26 cellular contexts compared by ENCODE assay signal in the genomic region with DNA sequence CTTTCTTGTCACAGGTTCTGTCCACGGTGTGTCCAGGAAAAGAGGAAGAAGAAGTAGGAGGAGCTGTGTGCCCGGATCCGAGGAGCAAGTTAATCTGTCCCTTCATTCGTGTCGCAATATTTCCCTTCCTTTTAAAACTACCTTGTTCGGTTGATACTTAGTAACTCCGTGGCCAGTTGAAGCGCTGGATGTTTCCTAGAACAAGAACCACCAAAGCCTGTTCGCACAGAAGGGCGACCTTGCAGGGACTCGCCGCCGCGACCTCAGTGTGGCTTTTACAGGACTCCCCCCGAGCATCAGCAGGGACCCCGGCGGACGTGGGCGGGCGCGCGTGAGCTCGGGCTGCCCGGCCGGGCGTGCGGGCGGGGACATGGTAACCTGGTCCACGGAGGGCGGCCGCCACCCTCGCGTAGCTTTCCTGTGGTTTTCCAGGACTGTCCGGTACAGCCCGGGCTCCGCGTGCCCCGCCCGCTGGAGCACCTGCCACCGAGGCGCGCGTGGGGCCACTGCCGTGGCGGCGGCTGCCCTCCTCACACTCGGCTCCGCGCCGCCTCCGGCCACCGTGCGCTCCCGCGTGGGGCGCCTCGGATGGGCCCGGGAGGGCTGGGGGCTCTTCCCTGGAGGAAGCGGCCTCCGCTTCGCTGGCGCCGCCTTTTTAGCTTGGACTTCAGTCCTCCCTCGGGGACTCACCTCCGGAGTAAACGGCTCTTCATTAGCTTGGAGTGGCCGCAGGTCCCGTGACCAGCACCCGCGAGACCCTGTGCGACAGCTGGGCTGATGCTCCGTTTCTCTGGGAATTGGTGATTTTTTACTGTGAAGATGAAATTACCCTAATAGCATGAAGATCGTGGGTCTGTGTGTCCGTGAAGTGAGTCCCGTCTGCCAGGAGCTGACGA. TPM values are rescaled to one million over a fixed set of nuclear protein-coding genes. Genes with fewer than 3 reads are reported as not detected.
DNase-seq lines count a peak whose midpoint lies in the region; ATAC-seq and TF ChIP-seq lines count a peak whose summit lies in the region.
"Had no signal": no experiment of that assay in that cellular context is flagged by ENCODE, and none has a peak within 500 bp of the region (broad histone marks: within the 10 kb centered on the region; RNA-seq: fewer than 3 reads in every experiment).

No MANE protein-coding gene starts in this region.

- POLR2A ChIA-PET in CD4-positive, alpha-beta memory T cell (lab: Charles Lee; ENCODE audit: partially characterized antibody) = interaction anchor here (0.7 to 4.4 kb wide), 2 partner anchors 9 to 23 kb away, joined by 4 to 12 read pairs; a partner anchor contains a TSS

- H3K36me3 Mint-ChIP-seq in IgD-negative memory B cell = peaks cover 4% of the 10 kb centered on the region
- peaks cover 75% of the 10 kb centered on the region for H3K36me3 Mint-ChIP-seq in nephron progenitor cell (ENCODE audit: low read depth)
- H3K36me3 Mint-ChIP-seq in CD4-positive, alpha-beta memory T cell = peaks cover 27 to 30% of the 10 kb centered on the region in 2 donors

- no peaks in the 10 kb centered on the region for H3K4me1 ChIP-seq in Karpas-422 (ENCODE audit: low read length)
- H3K4me1 ChIP-seq in CD4-positive, alpha-beta memory T cell (ENCODE audit: insufficient read depth, low read length) = no peaks in the 10 kb centered on the region
- H3K4me1 ChIP-seq: lower lobe of right lung, pancreas had no signal

- H3K4me3 ChIP-seq in Karpas-422 (ENCODE audit: low read length) = no peak overlapping the region
- no peak overlapping the region for H3K4me3 ChIP-seq in CD4-positive, alpha-beta memory T cell (ENCODE audit: low read length in 2 of 2)
- H3K4me3 ChIP-seq: coronary artery, lower lobe of right lung, pancreas, right atrium auricular region, spleen had no signal

- H3K27me3 Mint-ChIP-seq in IgD-negative memory B cell (no peaks in the 10 kb centered on the region), nephron progenitor cell (ENCODE audit: low read depth, poor library complexity) (no peaks in the 10 kb centered on the region)
- H3K27me3 Mint-ChIP-seq in CD4-positive, alpha-beta memory T cell = no peaks in the 10 kb centered on the region
- H3K27me3 Mint-ChIP-seq: activated naive CD4-positive, alpha-beta T cell treated with anti-CD3 and anti-CD28 coated beads, Interleukin-2, amount 50 U/mL, for 24 hours had no signal

- H3K27ac Mint-ChIP-seq in IgD-negative memory B cell = peak overlapping the region in 2 of 3 donors; percentile 34 to 87
- peak overlapping the region; percentile 87 for H3K27ac Mint-ChIP-seq in nephron progenitor cell
- peak overlapping the region in 1 of 7 donors; percentile 68 for H3K27ac Mint-ChIP-seq in CD4-positive, alpha-beta memory T cell
- H3K27ac Mint-ChIP-seq: activated naive CD4-positive, alpha-beta T cell treated with anti-CD3 and anti-CD28 coated beads, Interleukin-2, amount 50 U/mL, for 24 hours; nephron had no signal

- no peak for ATAC-seq in HG03521 (IDR thresholded peaks at IDR 0.05; ENCODE audit: unreplicated experiment)
- ATAC-seq: lower lobe of right lung had no signal

- no peak overlapping the region for H3K27ac ChIP-seq in Karpas-422 (ENCODE audit: low read length)
- no peak overlapping the region for H3K27ac ChIP-seq in CD4-positive, alpha-beta memory T cell (ENCODE audit: low read depth, low read length)
- H3K27ac ChIP-seq: coronary artery, lower lobe of right lung, pancreas, right atrium auricular region, spleen had no signal

- CTCF ChIA-PET in CD4-positive, alpha-beta memory T cell (lab: Charles Lee; ENCODE audit: partially characterized antibody) = interaction anchor here (0.8 to 2.7 kb wide), 4 partner anchors 9 to 154 kb away, joined by 3 to 13 read pairs (median 4); no protein-coding TSS in a partner anchor

- no peak for TF ChIP-seq CTCF in nephron progenitor cell (IDR thresholded peaks at IDR 0.05)

- H3K9me3 Mint-ChIP-seq in IgD-negative memory B cell = no peaks in the 10 kb centered on the region
- H3K9me3 Mint-ChIP-seq in nephron progenitor cell = peaks cover 38% of the 10 kb centered on the region
- peaks cover 0 to 2% (median 0%) of the 10 kb centered on the region in 8 donors for H3K9me3 Mint-ChIP-seq in CD4-positive, alpha-beta memory T cell
- H3K9me3 Mint-ChIP-seq: activated naive CD4-positive, alpha-beta T cell treated with anti-CD3 and anti-CD28 coated beads, Interleukin-2, amount 50 U/mL, for 24 hours had no signal

- H4K20me1 ChIP-seq in Karpas-422 (ENCODE audit: insufficient read depth, low read depth, low read length) = no peaks in the 10 kb centered on the region

- DNase-seq in GF-D8 (lab: John Stamatoyannopoulos, UW) (peak; percentile 66), NOMO-1 treated with dmso at 0.1 percent for 144 hours (lab: John Stamatoyannopoulos, UW; ENCODE audit: unreplicated experiment) (peak; percentile 7), nephron progenitor cell (no peak), Karpas-422 (no peak), NCI-H748 (lab: John Stamatoyannopoulos, UW; ENCODE audit: unreplicated experiment) (no peak)
- DNase-seq in CD4-positive, alpha-beta memory T cell = no peak
- DNase-seq: activated CD4-positive, alpha-beta T cell treated with anti-CD3 and anti-CD28 coated beads, Interleukin-2, amount 50 U/mL, for 48 hours; C1 segment of cervical spinal cord; effector memory CD4-positive, alpha-beta T cell; kidney glomerular epithelial cell; lower lobe of right lung; NCI-H2029 treated with DMSO at 0.1 percent for 48 hours; NCI-H2227 treated with DMSO at 0.1 percent for 48 hours; NCI-H526 treated with DMSO at 0.1 percent for 48 hours; spleen; substantia nigra had no signal

- no peak overlapping the region for H2AFZ ChIP-seq in Karpas-422 (ENCODE audit: low read length)

- no peaks in the 10 kb centered on the region; the same call in 1 of the 2 replicates for H3K9me3 ChIP-seq in Karpas-422 (ENCODE audit: low read length)
- no peaks in the 10 kb centered on the region for H3K9me3 ChIP-seq in CD4-positive, alpha-beta memory T cell (ENCODE audit: control insufficient read depth in 1 of 2, low read length in 2 of 2)
- H3K9me3 ChIP-seq: lower lobe of right lung, pancreas, right atrium auricular region had no signal

- H3K79me2 ChIP-seq in Karpas-422 (ENCODE audit: low read length) = no peaks in the 10 kb centered on the region

- H3K27me3 ChIP-seq in Karpas-422 (ENCODE audit: low read length) = no peaks in the 10 kb centered on the region
- H3K27me3 ChIP-seq in CD4-positive, alpha-beta memory T cell (ENCODE audit: insufficient read depth, low read length) = no peaks in the 10 kb centered on the region
- H3K27me3 ChIP-seq: pancreas, right atrium auricular region, spleen had no signal

- H3K36me3 ChIP-seq in Karpas-422 (ENCODE audit: insufficient read depth, low read length) = peaks cover 21% of the 10 kb centered on the region
- peaks cover 20% of the 10 kb centered on the region for H3K36me3 ChIP-seq in CD4-positive, alpha-beta memory T cell (ENCODE audit: insufficient read depth, low read length)

- no peaks in the 10 kb centered on the region for H3K9me2 ChIP-seq in Karpas-422 (replicated peaks; ENCODE audit: insufficient read depth, low read length)

- H3K4me3 Mint-ChIP-seq in IgD-negative memory B cell (no peak overlapping the region), nephron progenitor cell (no peak overlapping the region)
- H3K4me3 Mint-ChIP-seq in CD4-positive, alpha-beta memory T cell = no peak overlapping the region
- H3K4me3 Mint-ChIP-seq: activated naive CD4-positive, alpha-beta T cell treated with anti-CD3 and anti-CD28 coated beads, Interleukin-2, amount 50 U/mL, for 24 hours; nephron had no signal

- H3K4me1 Mint-ChIP-seq in IgD-negative memory B cell (peaks cover 0 to 5% (median 5%) of the 10 kb centered on the region in 3 donors), nephron progenitor cell (no peaks in the 10 kb centered on the region)
- H3K4me1 Mint-ChIP-seq in CD4-positive, alpha-beta memory T cell = peaks cover 0 to 6% (median 3%) of the 10 kb centered on the region in 4 donors
- H3K4me1 Mint-ChIP-seq: nephron had no signal

- no peak overlapping the region for H3K4me2 ChIP-seq in Karpas-422 (ENCODE audit: low read depth, low read length, poor library complexity, severe bottlenecking)

- no peak overlapping the region for H3K9ac ChIP-seq in Karpas-422 (ENCODE audit: low read length)

- intact Hi-C loops in CD4-positive, alpha-beta memory T cell (cut with micrococcal nuclease) = loop anchor here (2.0 kb wide), 1 partner anchor 154 kb away; no protein-coding TSS in a partner anchor

RNA-seq across cellular contexts. Expression of a gene that starts 9.2 kb away (rescaled TPM):
- polyA plus RNA-seq in IgD-negative memory B cell = 7.7 TPM
- total RNA-seq in Karpas-422 (2014; rRNA removed; shearing (Covaris generic); ENCODE audit: low replicate concordance) = 21.2 and 35.9 TPM in 2 replicates
- total RNA-seq in CD4-positive, alpha-beta memory T cell = 10 to 100 TPM; 48.7 to 53.9 TPM
- polyA plus RNA-seq in CD4-positive, alpha-beta memory T cell = 1 to 10 TPM in 1 of 2 donors, under 1 TPM in 1; 0.93 to 5.9 TPM

RNA-seq across cellular contexts. Expression of a gene that starts 23.4 kb away (rescaled TPM):
- polyA plus RNA-seq in IgD-negative memory B cell = 34.0 TPM
- total RNA-seq in Karpas-422 (2014; rRNA removed; shearing (Covaris generic); ENCODE audit: low replicate concordance) = 34.4 and 46.8 TPM in 2 replicates
- 10 to 100 TPM; 98.9 to 99.5 TPM for total RNA-seq in CD4-positive, alpha-beta memory T cell
- 10 to 100 TPM; 19.3 to 31.7 TPM for polyA plus RNA-seq in CD4-positive, alpha-beta memory T cell

RNA-seq across cellular contexts. Expression of a gene that starts 38.6 kb away (rescaled TPM):
- 40.5 TPM for polyA plus RNA-seq in IgD-negative memory B cell
- total RNA-seq in Karpas-422 (2014; rRNA removed; shearing (Covaris generic); ENCODE audit: low replicate concordance) = 29.1 and 32.0 TPM in 2 replicates
- 10 to 100 TPM; 18.8 TPM for total RNA-seq in CD4-positive, alpha-beta memory T cell
- 10 to 100 TPM; 29.4 to 50.3 TPM for polyA plus RNA-seq in CD4-positive, alpha-beta memory T cell

RNA-seq across cellular contexts. Expression of a gene that starts 51.4 kb away (rescaled TPM):
- not detected for polyA plus RNA-seq in IgD-negative memory B cell
- total RNA-seq in Karpas-422 (2014; rRNA removed; shearing (Covaris generic); ENCODE audit: low replicate concordance) = not detected in 2 replicates
- under 1 TPM in 1 of 2 experiments, not detected in 1; 0.39 TPM for total RNA-seq in CD4-positive, alpha-beta memory T cell
- under 1 TPM in 1 of 2 donors, not detected in 1; 0.14 TPM for polyA plus RNA-seq in CD4-positive, alpha-beta memory T cell
- total RNA-seq: epithelial cell of proximal tubule, lower lobe of right lung, pancreas, urinary bladder had no signal
- polyA plus RNA-seq: AG04450, pancreas, spleen, urinary bladder had no signal

Comparison
In these comparisons a context has a peak if more than half of its experiments do, and no peak if none do; other contexts are left out.
1. DNase-seq: peak in GF-D8 (single experiment) and NOMO-1 treated with dmso at 0.1 percent for 144 hours (single experiment); none in nephron progenitor cell (single experiment), Karpas-422 (single experiment), CD4-positive, alpha-beta memory T cell (0 of 5) and NCI-H748 (single experiment).